ENCODE assay signal across 8 cellular contexts in the genomic region with DNA sequence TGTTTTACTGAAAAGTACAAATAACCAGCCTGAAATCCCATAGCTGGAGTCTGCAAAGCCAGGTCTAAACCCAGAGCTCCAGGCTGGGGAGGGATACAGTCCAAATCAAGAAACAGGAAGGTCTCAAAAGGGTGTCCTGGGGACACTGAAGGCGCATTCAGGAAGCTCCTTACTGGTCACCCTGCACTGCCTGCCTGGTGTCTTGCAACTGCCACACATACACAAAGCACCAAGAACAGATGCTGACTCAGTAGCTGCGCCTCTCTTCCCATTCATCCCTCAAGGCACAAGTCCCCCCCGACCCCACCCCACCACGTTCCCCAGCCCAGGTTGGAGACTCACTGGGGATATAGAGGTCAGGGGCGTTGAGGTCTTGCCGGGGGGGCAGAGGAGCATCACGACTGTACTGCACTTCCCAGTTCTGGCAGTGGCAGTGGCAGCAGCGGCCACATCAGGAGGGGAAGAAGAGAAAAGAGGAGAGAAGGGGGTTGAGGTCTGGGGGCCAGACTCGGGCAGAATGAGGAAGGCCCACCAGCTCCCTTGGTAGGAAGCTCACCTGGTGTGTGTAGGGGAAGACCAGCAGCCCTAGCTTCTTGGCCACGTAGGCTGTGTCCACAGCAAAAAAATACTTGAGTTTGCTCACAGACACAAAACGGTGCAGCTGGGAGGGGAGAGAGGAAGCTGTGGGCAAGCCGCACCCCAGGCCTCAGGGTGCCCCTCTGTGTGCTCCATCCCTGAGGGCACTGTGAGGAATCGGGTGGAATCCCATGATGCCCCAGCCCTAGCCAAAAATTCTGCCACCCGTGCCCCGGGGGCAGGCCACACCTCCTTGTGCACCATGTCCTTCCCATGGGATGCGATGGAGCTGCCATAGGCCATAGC. TPM values are rescaled to one million over a fixed set of nuclear protein-coding genes. Genes with fewer than 3 reads are reported as not detected.
DNase-seq lines count a peak whose midpoint lies in the region; FAIRE-seq and TF ChIP-seq lines count a peak whose summit lies in the region.

No MANE protein-coding gene starts in this region.

- peak overlapping the region; percentile 69 for H3K27ac Mint-ChIP-seq in activated CD4-positive, alpha-beta T cell treated with anti-CD3 and anti-CD28 coated beads, Interleukin-2, amount 10 ng/mL, durations not matched to agents 7 days and 5 days
- H3K27ac Mint-ChIP-seq in activated T-helper 1 cell treated with anti-CD3 and anti-CD28 coated beads, Interleukin-12 subunit alpha, Interleukin-12 subunit beta, Interleukin-2, Interleukin-4 antibody, amounts not matched to agents 30 ng/mL and 10 ng/mL and 1 ng/mL, durations not matched to agents 14 hours and 24 hours and 36 hours = peak overlapping the region; percentile 93

- peak overlapping the region; percentile 89 for H3K4me3 Mint-ChIP-seq in activated CD4-positive, alpha-beta T cell treated with anti-CD3 and anti-CD28 coated beads, Interleukin-2, amount 10 ng/mL, durations not matched to agents 7 days and 5 days
- H3K4me3 Mint-ChIP-seq in activated T-helper 1 cell treated with anti-CD3 and anti-CD28 coated beads, Interleukin-12 subunit alpha, Interleukin-12 subunit beta, Interleukin-2, Interleukin-4 antibody, amounts not matched to agents 30 ng/mL and 10 ng/mL and 1 ng/mL, durations not matched to agents 14 hours and 24 hours and 36 hours = peak overlapping the region; percentile 95

- TF ChIP-seq CTCF in kidney (IDR thresholded peaks at IDR 0.05; ENCODE audit: borderline replicate concordance, extremely low read depth, insufficient read depth) = no peak

- H3K4me3 ChIP-seq in kidney (ENCODE audit: low read length in 2 of 2) = peak overlapping the region; percentile 81 to 95

- CTCF ChIA-PET in activated CD4-positive, alpha-beta T cell treated with anti-CD3 and anti-CD28 coated beads, Interleukin-2, amount 10 ng/mL, durations not matched to agents 7 days and 5 days (lab: Charles Lee) = interaction anchor here (0.5 to 4.0 kb wide), 5 partner anchors 15 to 110 kb away, joined by 3 to 27 read pairs (median 5); no protein-coding TSS in a partner anchor

- POLR2A ChIA-PET in activated CD4-positive, alpha-beta T cell treated with anti-CD3 and anti-CD28 coated beads, Interleukin-2, amount 10 ng/mL, durations not matched to agents 7 days and 5 days (lab: Charles Lee) = no interaction called here

- no peaks in the 10 kb centered on the region for H3K36me3 Mint-ChIP-seq in activated CD4-positive, alpha-beta T cell treated with anti-CD3 and anti-CD28 coated beads, Interleukin-2, amount 10 ng/mL, durations not matched to agents 7 days and 5 days (ENCODE audit: low read depth)
- peaks cover 9% of the 10 kb centered on the region for H3K36me3 Mint-ChIP-seq in activated T-helper 1 cell treated with anti-CD3 and anti-CD28 coated beads, Interleukin-12 subunit alpha, Interleukin-12 subunit beta, Interleukin-2, Interleukin-4 antibody, amounts not matched to agents 30 ng/mL and 10 ng/mL and 1 ng/mL, durations not matched to agents 14 hours and 24 hours and 36 hours (ENCODE audit: low read depth)

- no peaks in the 10 kb centered on the region for H3K9me3 ChIP-seq in kidney (ENCODE audit: control insufficient read depth in 1 of 2, low read length in 2 of 2)

- H3K27ac ChIP-seq in kidney (ENCODE audit: low read depth in 2 of 2, low read length in 2 of 2) (no peak overlapping the region), temporal lobe (ENCODE audit: low read depth, low read length) (peak overlapping the region; percentile 100)

- H3K36me3 ChIP-seq in kidney (ENCODE audit: control insufficient read depth in 1 of 2, insufficient read depth in 2 of 2, low read length in 2 of 2) = peaks cover 0 to 9% of the 10 kb centered on the region in 2 donors

- peak overlapping the region; percentile 68 to 77 for H3K9ac ChIP-seq in kidney (ENCODE audit: low read length in 2 of 2)

- peaks cover 16% of the 10 kb centered on the region for H3K27me3 Mint-ChIP-seq in activated CD4-positive, alpha-beta T cell treated with anti-CD3 and anti-CD28 coated beads, Interleukin-2, amount 10 ng/mL, durations not matched to agents 7 days and 5 days
- H3K27me3 Mint-ChIP-seq in activated T-helper 1 cell treated with anti-CD3 and anti-CD28 coated beads, Interleukin-12 subunit alpha, Interleukin-12 subunit beta, Interleukin-2, Interleukin-4 antibody, amounts not matched to agents 30 ng/mL and 10 ng/mL and 1 ng/mL, durations not matched to agents 14 hours and 24 hours and 36 hours (ENCODE audit: insufficient read depth) = peaks cover 17% of the 10 kb centered on the region

- peaks cover 42% of the 10 kb centered on the region for H3K4me1 Mint-ChIP-seq in activated CD4-positive, alpha-beta T cell treated with anti-CD3 and anti-CD28 coated beads, Interleukin-2, amount 10 ng/mL, durations not matched to agents 7 days and 5 days
- peaks cover 41% of the 10 kb centered on the region for H3K4me1 Mint-ChIP-seq in activated T-helper 1 cell treated with anti-CD3 and anti-CD28 coated beads, Interleukin-12 subunit alpha, Interleukin-12 subunit beta, Interleukin-2, Interleukin-4 antibody, amounts not matched to agents 30 ng/mL and 10 ng/mL and 1 ng/mL, durations not matched to agents 14 hours and 24 hours and 36 hours (ENCODE audit: low read depth)

- H3K4me1 ChIP-seq in kidney (ENCODE audit: control insufficient read depth in 1 of 2, insufficient read depth in 1 of 2, low read depth in 1 of 2, low read length in 2 of 2) = peaks cover 13 to 19% of the 10 kb centered on the region in 2 donors

- DNase-seq in activated CD4-positive, alpha-beta T cell treated with anti-CD3 and anti-CD28 coated beads, Interleukin-2, amount 10 ng/mL, durations not matched to agents 7 days and 5 days = no peak
- DNase-seq in activated CD4-positive, alpha-beta T cell treated with anti-CD3 and anti-CD28 coated beads for 1 hour = no peak
- no peak for DNase-seq in activated T-helper 1 cell treated with anti-CD3 and anti-CD28 coated beads, Interleukin-12 subunit alpha, Interleukin-12 subunit beta, Interleukin-2, Interleukin-4 antibody, amounts not matched to agents 30 ng/mL and 10 ng/mL and 1 ng/mL, durations not matched to agents 14 hours and 24 hours and 36 hours (ENCODE audit: low spot score)
- DNase-seq in kidney (peak; percentile 69), posterior cingulate gyrus (no peak), NCI-H2107 treated with DMSO at 0.1 percent for 48 hours (lab: John Stamatoyannopoulos, UW; ENCODE audit: unreplicated experiment) (no peak)
- DNase-seq in stimulated activated CD4-positive, alpha-beta T cell treated with anti-CD3 and anti-CD28 coated beads, Interleukin-4, amount 100 ng/mL, for 1 hour = no peak

- no peaks in the 10 kb centered on the region for H3K9me3 Mint-ChIP-seq in activated CD4-positive, alpha-beta T cell treated with anti-CD3 and anti-CD28 coated beads, Interleukin-2, amount 10 ng/mL, durations not matched to agents 7 days and 5 days
- no peaks in the 10 kb centered on the region for H3K9me3 Mint-ChIP-seq in activated T-helper 1 cell treated with anti-CD3 and anti-CD28 coated beads, Interleukin-12 subunit alpha, Interleukin-12 subunit beta, Interleukin-2, Interleukin-4 antibody, amounts not matched to agents 30 ng/mL and 10 ng/mL and 1 ng/mL, durations not matched to agents 14 hours and 24 hours and 36 hours

- intact Hi-C loops in activated T-helper 1 cell treated with anti-CD3 and anti-CD28 coated beads, Interleukin-12 subunit alpha, Interleukin-12 subunit beta, Interleukin-2, Interleukin-4 antibody, amounts not matched to agents 30 ng/mL and 10 ng/mL and 1 ng/mL, durations not matched to agents 14 hours and 24 hours and 36 hours (cut with micrococcal nuclease) = loop anchor here (2.0 kb wide), 1 partner anchor 1065 kb away; the partner anchor contains the start of gene POLD4
- intact Hi-C loops in kidney (cut with DNase I) = no loop called here
- intact Hi-C loops in posterior cingulate gyrus (cut with DNase I) = no loop called here

- FAIRE-seq in kidney (lab: Jason Lieb, UNC) = no peak

RNA-seq across cellular contexts. Expression of gene YIF1A, which starts 1.4 kb away (rescaled TPM):
- 10 to 100 TPM; 39.1 to 45.4 TPM for total RNA-seq in activated CD4-positive, alpha-beta T cell treated with anti-CD3 and anti-CD28 coated beads, Interleukin-2, amount 10 ng/mL, durations not matched to agents 7 days and 5 days
- 125 and 127 TPM in 2 replicates for total RNA-seq in activated T-helper 1 cell treated with anti-CD3 and anti-CD28 coated beads, Interleukin-12 subunit alpha, Interleukin-12 subunit beta, Interleukin-2, Interleukin-4 antibody, amounts not matched to agents 30 ng/mL and 10 ng/mL and 1 ng/mL, durations not matched to agents 14 hours and 24 hours and 36 hours
- total RNA-seq in kidney (92.1 TPM), temporal lobe (17.2 TPM)
- 115 TPM for polyA plus RNA-seq in kidney (ENCODE audit: insufficient read depth, low read depth, low replicate concordance)

RNA-seq across cellular contexts. Expression of gene TMEM151A, which starts 4.2 kb away (rescaled TPM):
- not detected for total RNA-seq in activated CD4-positive, alpha-beta T cell treated with anti-CD3 and anti-CD28 coated beads, Interleukin-2, amount 10 ng/mL, durations not matched to agents 7 days and 5 days
- not detected in 2 replicates for total RNA-seq in activated T-helper 1 cell treated with anti-CD3 and anti-CD28 coated beads, Interleukin-12 subunit alpha, Interleukin-12 subunit beta, Interleukin-2, Interleukin-4 antibody, amounts not matched to agents 30 ng/mL and 10 ng/mL and 1 ng/mL, durations not matched to agents 14 hours and 24 hours and 36 hours
- total RNA-seq in kidney (0.19 TPM), temporal lobe (7.6 TPM)
- polyA plus RNA-seq in kidney (ENCODE audit: insufficient read depth, low read depth, low replicate concordance) = not detected

RNA-seq across cellular contexts. Expression of gene CNIH2, which starts 9.5 kb away (rescaled TPM):
- 1 to 10 TPM; 2.5 TPM for total RNA-seq in activated CD4-positive, alpha-beta T cell treated with anti-CD3 and anti-CD28 coated beads, Interleukin-2, amount 10 ng/mL, durations not matched to agents 7 days and 5 days
- total RNA-seq in activated T-helper 1 cell treated with anti-CD3 and anti-CD28 coated beads, Interleukin-12 subunit alpha, Interleukin-12 subunit beta, Interleukin-2, Interleukin-4 antibody, amounts not matched to agents 30 ng/mL and 10 ng/mL and 1 ng/mL, durations not matched to agents 14 hours and 24 hours and 36 hours = 1.7 and 1.8 TPM in 2 replicates
- total RNA-seq in kidney = 0.63 TPM
- polyA plus RNA-seq in kidney (ENCODE audit: insufficient read depth, low read depth, low replicate concordance) = not detected
- total RNA-seq in temporal lobe = 45.7 TPM

RNA-seq across cellular contexts. Expression of gene RAB1B, which starts 19.1 kb away (rescaled TPM):
- total RNA-seq in activated CD4-positive, alpha-beta T cell treated with anti-CD3 and anti-CD28 coated beads, Interleukin-2, amount 10 ng/mL, durations not matched to agents 7 days and 5 days = 100 to 1,000 TPM; 151 to 174 TPM
- total RNA-seq in activated T-helper 1 cell treated with anti-CD3 and anti-CD28 coated beads, Interleukin-12 subunit alpha, Interleukin-12 subunit beta, Interleukin-2, Interleukin-4 antibody, amounts not matched to agents 30 ng/mL and 10 ng/mL and 1 ng/mL, durations not matched to agents 14 hours and 24 hours and 36 hours = 123 and 124 TPM in 2 replicates
- total RNA-seq in kidney (153 TPM), temporal lobe (34.2 TPM)
- 197 TPM for polyA plus RNA-seq in kidney (ENCODE audit: insufficient read depth, low read depth, low replicate concordance)

RNA-seq across cellular contexts. Expression of gene CD248, which starts 29.3 kb away (rescaled TPM):
- 1 to 10 TPM; 2.4 to 2.5 TPM for total RNA-seq in activated CD4-positive, alpha-beta T cell treated with anti-CD3 and anti-CD28 coated beads, Interleukin-2, amount 10 ng/mL, durations not matched to agents 7 days and 5 days
- total RNA-seq in activated T-helper 1 cell treated with anti-CD3 and anti-CD28 coated beads, Interleukin-12 subunit alpha, Interleukin-12 subunit beta, Interleukin-2, Interleukin-4 antibody, amounts not matched to agents 30 ng/mL and 10 ng/mL and 1 ng/mL, durations not matched to agents 14 hours and 24 hours and 36 hours = 0.10 TPM in 1 of 2 replicates, not detected in the other
- total RNA-seq in kidney (22.9 TPM), temporal lobe (3.2 TPM)
- 14.8 TPM for polyA plus RNA-seq in kidney (ENCODE audit: insufficient read depth, low read depth, low replicate concordance)

Comparison
In these comparisons a context has a peak if more than half of its experiments do, and no peak if none do; other contexts are left out.
1. RNA of gene CNIH2, which starts 9.5 kb away (total RNA-seq): 45.7 TPM in temporal lobe (single experiment); 2.5 TPM in activated CD4-positive, alpha-beta T cell treated with anti-CD3 and anti-CD28 coated beads, Interleukin-2, amount 10 ng/mL, durations not matched to agents 7 days and 5 days, 1.7 to 1.8 TPM in activated T-helper 1 cell treated with anti-CD3 and anti-CD28 coated beads, Interleukin-12 subunit alpha, Interleukin-12 subunit beta, Interleukin-2, Interleukin-4 antibody, amounts not matched to agents 30 ng/mL and 10 ng/mL and 1 ng/mL, durations not matched to agents 14 hours and 24 hours and 36 hours and 0.63 TPM in kidney (single experiment); every median in the first group is over 10 times any median in the second.